ENCODE assay signal across 23 cellular contexts in genomic region chr2:9519250-9519649, GRCh38. TPM values are rescaled to one million over a fixed set of nuclear protein-coding genes. Genes with fewer than 3 reads are reported as not detected.
A peak's percentile ranks its signal among the peaks of the same experiment; 100 is the strongest.
DNase-seq lines count a peak whose midpoint lies in the region; ATAC-seq, FAIRE-seq and TF ChIP-seq lines count a peak whose summit lies in the region.
"Had no signal": no experiment of that assay in that cellular context is flagged by ENCODE, and none has a peak within 500 bp of the region (broad histone marks: within the 10 kb centered on the region; RNA-seq: fewer than 3 reads in every experiment).

No MANE protein-coding gene starts in this region.

- H2AFZ ChIP-seq in keratinocyte (ENCODE audit: control insufficient read depth, low read length): no peak overlapping the region

- H3K27me3 Mint-ChIP-seq in CD8-positive, alpha-beta T cell (ENCODE audit: low read depth): no peaks in the 10 kb centered on the region
- H3K27me3 Mint-ChIP-seq: activated CD4-positive, alpha-beta T cell treated with anti-CD3 and anti-CD28 coated beads, Interleukin-2, amount 10 ng/mL, durations not matched to agents 24 days and 14 days; stimulated activated naive CD8-positive, alpha-beta T cell treated with anti-CD3 and anti-CD28 coated beads, Interleukin-15, amount 100 ng/mL, for 72 hours had no signal

- H3K4me3 ChIP-seq in A549: no peak overlapping the region
- H3K4me3 ChIP-seq in keratinocyte (ENCODE audit: control insufficient read depth in 2 of 3, extremely low read depth in 1 of 3, insufficient read depth in 2 of 3, low read depth in 1 of 3, low read length in 3 of 3): no peak overlapping the region
- no peak overlapping the region for H3K4me3 ChIP-seq in CD8-positive, alpha-beta T cell (ENCODE audit: low read depth, low read length)

- H3K9me1 ChIP-seq in keratinocyte (ENCODE audit: control insufficient read depth, extremely low read depth, insufficient read depth, low read length): peaks cover 2% of the 10 kb centered on the region

- no peak overlapping the region for H3K4me2 ChIP-seq in A549
- H3K4me2 ChIP-seq in keratinocyte (ENCODE audit: control insufficient read depth, extremely low read depth, insufficient read depth, low read depth, low read length): no peak overlapping the region

- ATAC-seq in A549 (peak; percentile 34 to 39; a peak in 4 of 6 replicates), HG02588 (IDR thresholded peaks at IDR 0.05; ENCODE audit: unreplicated experiment) (no peak)
- ATAC-seq in CD8-positive, alpha-beta T cell: no peak
- ATAC-seq: left colon; Right ventricle myocardium inferior; stimulated activated naive CD8-positive, alpha-beta T cell treated with anti-CD3 and anti-CD28 coated beads, Interleukin-15, amount 100 ng/mL, for 72 hours had no signal

- TF ChIP-seq POLR2A in A549 (IDR thresholded peaks at IDR 0.05; ENCODE audit: low read length): no peak

- H3K9ac ChIP-seq in keratinocyte (ENCODE audit: control insufficient read depth, extremely low read depth, insufficient read depth, low read length): no peak overlapping the region

- peaks cover 8 to 9% of the 10 kb centered on the region in 2 experiments for H3K36me3 ChIP-seq in keratinocyte (ENCODE audit: control insufficient read depth in 2 of 2, extremely low read depth in 1 of 2, insufficient read depth in 2 of 2, low read length in 2 of 2)
- H3K36me3 ChIP-seq in CD8-positive, alpha-beta T cell (ENCODE audit: insufficient read depth, low read length): peaks cover 17% of the 10 kb centered on the region

- H3K79me2 ChIP-seq in keratinocyte (ENCODE audit: control insufficient read depth, insufficient read depth, low read length): no peaks in the 10 kb centered on the region

- H3K4me1 ChIP-seq in A549 (no peaks in the 10 kb centered on the region), keratinocyte (ENCODE audit: control insufficient read depth, extremely low read depth, insufficient read depth, low read length) (peaks cover 2% of the 10 kb centered on the region)
- H3K4me1 ChIP-seq in CD8-positive, alpha-beta T cell (ENCODE audit: insufficient read depth, low read length): no peaks in the 10 kb centered on the region

- no peaks in the 10 kb centered on the region for H3K9me3 ChIP-seq in A549
- H3K9me3 ChIP-seq in keratinocyte (ENCODE audit: control insufficient read depth, low read depth, low read length): no peaks in the 10 kb centered on the region
- no peaks in the 10 kb centered on the region for H3K9me3 ChIP-seq in CD8-positive, alpha-beta T cell (ENCODE audit: low read length)

- no peak overlapping the region for H3K27ac Mint-ChIP-seq in CD8-positive, alpha-beta T cell
- H3K27ac Mint-ChIP-seq: activated CD4-positive, alpha-beta T cell treated with anti-CD3 and anti-CD28 coated beads, Interleukin-2, amount 10 ng/mL, durations not matched to agents 24 days and 14 days had no signal

- FAIRE-seq in A549 (lab: Jason Lieb, UNC) (no peak), keratinocyte (lab: Jason Lieb, UNC) (peak; percentile 32), frontal cortex (lab: Jason Lieb, UNC) (no peak)
- FAIRE-seq: GM12892, H1, small intestine had no signal

- no peaks in the 10 kb centered on the region for H3K4me1 Mint-ChIP-seq in CD8-positive, alpha-beta T cell (ENCODE audit: low read depth)
- H3K4me1 Mint-ChIP-seq: activated CD4-positive, alpha-beta T cell treated with anti-CD3 and anti-CD28 coated beads, Interleukin-2, amount 10 ng/mL, durations not matched to agents 24 days and 14 days; stimulated activated naive CD8-positive, alpha-beta T cell treated with anti-CD3 and anti-CD28 coated beads, Interleukin-15, amount 100 ng/mL, for 72 hours had no signal

- POLR2A ChIA-PET in A549 (lab: Yijun Ruan, JAX): no interaction called here
- POLR2A ChIA-PET in CD8-positive, alpha-beta T cell (lab: Charles Lee): interaction anchor here (0.5 kb wide), 1 partner anchor 92 kb away, joined by 3 read pairs; no protein-coding TSS in a partner anchor

- TF ChIP-seq CTCF in A549 (IDR thresholded peaks at IDR 0.05) (no peak), keratinocyte (optimal IDR thresholded peaks at IDR 0.05 in 1 of 3, IDR thresholded peaks at IDR 0.05 in 1 of 3, conservative IDR thresholded peaks at IDR 0.05 in 1 of 3; ENCODE audit: extremely low read depth in 1 of 3, insufficient read depth in 2 of 3, low read length in 3 of 3) (no peak)
- TF ChIP-seq CTCF in CD8-positive, alpha-beta T cell (IDR thresholded peaks at IDR 0.05): no peak

- H3K9me3 Mint-ChIP-seq in CD8-positive, alpha-beta T cell: no peaks in the 10 kb centered on the region
- H3K9me3 Mint-ChIP-seq: activated CD4-positive, alpha-beta T cell treated with anti-CD3 and anti-CD28 coated beads, Interleukin-2, amount 10 ng/mL, durations not matched to agents 24 days and 14 days; stimulated activated naive CD8-positive, alpha-beta T cell treated with anti-CD3 and anti-CD28 coated beads, Interleukin-15, amount 100 ng/mL, for 72 hours had no signal

- TF ChIP-seq EP300 in A549 (IDR thresholded peaks at IDR 0.05): no peak

- H3K27ac ChIP-seq in A549: peak overlapping the region in 1 of 2 experiments; percentile 6; a peak in 1 of 6 replicates
- no peak overlapping the region for H3K27ac ChIP-seq in keratinocyte (ENCODE audit: control insufficient read depth, insufficient read depth, low read length)
- no peak overlapping the region for H3K27ac ChIP-seq in CD8-positive, alpha-beta T cell (ENCODE audit: low read depth, low read length)

- intact Hi-C loops in CD8-positive, alpha-beta T cell (cut with DNase I, micrococcal nuclease): no loop called here

- 87% methylated on average over 2 of the region's 2 CpGs for WGBS in A549 (ENCODE audit: missing lambda C conversion rate)

- DNase-seq in A549 (ENCODE audit: low read depth in 1 of 2, low spot score in 1 of 2) (no peak), HCEC 1CT (peak; percentile 49), amniotic epithelial cell (ENCODE audit: low read depth) (peak; percentile 65), keratinocyte (ENCODE audit: low read depth, low spot score) (no peak), NCI-H1436 (lab: John Stamatoyannopoulos, UW) (no peak), frontal cortex (ENCODE audit: low spot score in 2 of 2) (no peak)
- DNase-seq in CD8-positive, alpha-beta T cell: no peak
- DNase-seq: activated CD4-positive, alpha-beta T cell treated with anti-CD3 and anti-CD28 coated beads, Interleukin-2, amount 10 ng/mL, durations not matched to agents 24 days and 14 days; activated gamma-delta T cell; anterior cingulate cortex; cerebellar nuclear complex; DMS79 treated with DMSO at 0.1 percent for 48 hours; left colon; NCI-H2171; NCI-H526 treated with DMSO at 0.1 percent for 48 hours; small intestine; stimulated activated naive CD8-positive, alpha-beta T cell treated with anti-CD3 and anti-CD28 coated beads, Interleukin-15, amount 100 ng/mL, for 72 hours; SW 1271; trophoblast cell had no signal

- TF ChIP-seq RAD21 in A549 (conservative IDR thresholded peaks at IDR 0.05 in 1 of 2, IDR thresholded peaks at IDR 0.05 in 1 of 2): no peak

- dilution Hi-C loops in keratinocyte (cut with MboI; ENCODE audit: extremely low pct_ligation_motif_present, low sequenced_read_pairs): no loop called here

- H3K4me3 Mint-ChIP-seq in CD8-positive, alpha-beta T cell: no peak overlapping the region
- H3K4me3 Mint-ChIP-seq: activated CD4-positive, alpha-beta T cell treated with anti-CD3 and anti-CD28 coated beads, Interleukin-2, amount 10 ng/mL, durations not matched to agents 24 days and 14 days; stimulated activated naive CD8-positive, alpha-beta T cell treated with anti-CD3 and anti-CD28 coated beads, Interleukin-15, amount 100 ng/mL, for 72 hours had no signal

- H4K20me1 ChIP-seq in keratinocyte (ENCODE audit: control insufficient read depth, extremely low read depth, insufficient read depth, low read length): no peaks in the 10 kb centered on the region

- no peaks in the 10 kb centered on the region for H3K27me3 ChIP-seq in keratinocyte (ENCODE audit: control insufficient read depth, extremely low read depth, insufficient read depth, low read length)
- no peaks in the 10 kb centered on the region for H3K27me3 ChIP-seq in CD8-positive, alpha-beta T cell (ENCODE audit: insufficient read depth, low read length)

- H3K36me3 Mint-ChIP-seq in CD8-positive, alpha-beta T cell: peaks cover 74% of the 10 kb centered on the region

- CTCF ChIA-PET in A549 (lab: Yijun Ruan, JAX): interaction anchor here (1.0 to 1.1 kb wide), 2 partner anchors 36 to 251 kb away, joined by 3 to 4 read pairs; partner anchors contain the start of gene ADAM17
- CTCF ChIA-PET in CD8-positive, alpha-beta T cell (lab: Charles Lee): no interaction called here

RNA-seq across cellular contexts. Expression of gene ADAM17, which starts 36.4 kb away (rescaled TPM):
- polyA plus RNA-seq in A549 (2011; rRNA removed) (33.0 and 33.1 TPM in 2 replicates), A549 (2017; fragmentation: RNase III; extraction: RNeasy Plus Mini Kit Qiagen cat#74134 plus additional on column Dnase treatment) (36.0 to 39.1 TPM (median 38.1 TPM) in 3 replicates), keratinocyte (12.4 to 14.3 TPM (median 13.3 TPM) in 3 replicates)
- polyA plus RNA-seq in A549 (2012; cell fraction: cytosol; rRNA removed): 11.7 and 11.8 TPM in 2 replicates
- polyA plus RNA-seq in A549 (2012; cell fraction: nucleus; rRNA removed): 17.7 and 21.0 TPM in 2 replicates
- 29.7 and 30.1 TPM in 2 replicates for polyA minus RNA-seq in A549 (2011; rRNA and poly(A)+ RNA removed)
- 23.9 TPM for polyA plus RNA-seq in keratinocyte (2011; ENCODE audit: low read depth)
- 4.3 and 6.7 TPM in 2 replicates for polyA plus RNA-seq in keratinocyte (2011; cell fraction: cytosol; rRNA removed)
- polyA plus RNA-seq in keratinocyte (2011; cell fraction: nucleus; rRNA removed): 22.9 and 26.8 TPM in 2 replicates
- polyA plus RNA-seq in keratinocyte (2012; ENCODE audit: low replicate concordance): 20.0 and 27.2 TPM in 2 replicates
- 11.4 to 25.7 TPM (median 19.8 TPM) in 3 replicates for polyA minus RNA-seq in keratinocyte
- 7.7 TPM for polyA minus RNA-seq in keratinocyte (2011; cell fraction: cytosol; rRNA and poly(A)+ RNA removed)
- 27.6 and 45.6 TPM in 2 replicates for polyA minus RNA-seq in keratinocyte (2011; cell fraction: nucleus; rRNA and poly(A)+ RNA removed)
- 10 to 100 TPM; 20.0 to 25.1 TPM for total RNA-seq in CD8-positive, alpha-beta T cell
- total RNA-seq in frontal cortex: 33.8 TPM

RNA-seq across cellular contexts. Expression of gene IAH1, which starts 44.9 kb away (rescaled TPM):
- polyA plus RNA-seq in A549 (2011; rRNA removed): 163 and 187 TPM in 2 replicates
- polyA plus RNA-seq in A549 (2012; cell fraction: cytosol; rRNA removed): 84.1 and 86.5 TPM in 2 replicates
- 26.4 and 42.4 TPM in 2 replicates for polyA plus RNA-seq in A549 (2012; cell fraction: nucleus; rRNA removed)
- 68.3 to 78.4 TPM (median 75.4 TPM) in 3 replicates for polyA plus RNA-seq in A549 (2017; fragmentation: RNase III; extraction: RNeasy Plus Mini Kit Qiagen cat#74134 plus additional on column Dnase treatment)
- 64.4 and 66.8 TPM in 2 replicates for polyA minus RNA-seq in A549 (2011; rRNA and poly(A)+ RNA removed)
- 56.9 to 65.0 TPM (median 59.6 TPM) in 3 replicates for polyA plus RNA-seq in keratinocyte
- 17.9 TPM for polyA plus RNA-seq in keratinocyte (2011; ENCODE audit: low read depth)
- polyA plus RNA-seq in keratinocyte (2011; cell fraction: cytosol; rRNA removed): 52.0 and 75.2 TPM in 2 replicates
- polyA plus RNA-seq in keratinocyte (2011; cell fraction: nucleus; rRNA removed): 24.3 and 30.5 TPM in 2 replicates
- 39.3 and 47.1 TPM in 2 replicates for polyA plus RNA-seq in keratinocyte (2012; ENCODE audit: low replicate concordance)
- 10.1 to 41.5 TPM (median 20.8 TPM) in 3 replicates for polyA minus RNA-seq in keratinocyte
- polyA minus RNA-seq in keratinocyte (2011; cell fraction: cytosol; rRNA and poly(A)+ RNA removed): 13.6 TPM
- polyA minus RNA-seq in keratinocyte (2011; cell fraction: nucleus; rRNA and poly(A)+ RNA removed): 7.3 TPM in 2 replicates
- total RNA-seq in CD8-positive, alpha-beta T cell: 10 to 100 TPM; 48.2 to 52.5 TPM
- 62.4 TPM for total RNA-seq in frontal cortex

Comparison
In these comparisons a context has a peak if more than half of its experiments do, and no peak if none do; other contexts are left out.
1. ATAC-seq: peak in A549 (2 of 2); none in HG02588 (single experiment) and CD8-positive, alpha-beta T cell (single experiment).
2. DNase-seq: peak in HCEC 1CT (single experiment) and amniotic epithelial cell (single experiment); none in A549 (0 of 2), keratinocyte (single experiment), CD8-positive, alpha-beta T cell (0 of 7), NCI-H1436 (single experiment) and frontal cortex (0 of 2).